In the genomic region with DNA sequence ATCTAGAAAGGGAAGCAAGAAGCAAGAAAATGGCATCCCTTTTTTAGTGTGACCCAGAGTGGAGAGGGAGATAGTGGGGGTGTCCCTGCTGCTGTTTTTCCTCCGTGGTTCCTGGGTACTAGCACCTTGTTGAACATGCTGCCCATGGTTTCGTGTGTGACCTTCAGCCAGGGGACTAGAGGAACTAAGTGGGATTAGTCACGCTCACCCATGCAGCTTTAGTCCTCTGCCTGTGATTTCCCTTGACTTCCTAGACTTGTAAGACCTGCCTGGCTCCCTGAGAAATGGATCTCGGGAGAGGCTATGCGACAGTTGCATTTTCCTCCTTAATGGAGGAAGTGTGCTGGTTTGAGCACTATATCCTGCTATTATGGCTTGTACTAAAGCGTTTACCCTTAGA, we compare ENCODE assay signal across 26 cellular contexts.
"Had no signal": no experiment of that assay in that cellular context is flagged by ENCODE, and none has a peak within 500 bp of the region (broad histone marks: within the 10 kb centered on the region; RNA-seq: fewer than 3 reads in every experiment).

No MANE protein-coding gene starts in this region.

- H3K4me3 ChIP-seq: left lung, lower lobe of right lung, thoracic aorta, uterus had no signal

- DNase-seq: activated CD4-positive, alpha-beta memory T cell treated with anti-CD3 and anti-CD28 coated beads, Interleukin-2, amount 10 ng/mL, durations not matched to agents 7 days and 5 days; activated CD4-positive, alpha-beta T cell treated with anti-CD3 and anti-CD28 coated beads for 1 hour; activated CD4-positive, alpha-beta T cell treated with anti-CD3 and anti-CD28 coated beads, Interleukin-2, amount 10 ng/mL, durations not matched to agents 7 days and 5 days; activated gamma-delta T cell treated with Interleukin-2 at 50 U/mL for 16 hours; activated naive CD4-positive, alpha-beta T cell treated with anti-CD3 and anti-CD28 coated beads, Interleukin-2, amount 50 U/mL, for 16 hours; activated T-cell treated with anti-CD3 and anti-CD28 coated beads, Interleukin-2, amount 50 U/mL, for 4 hours; amniotic stem cell; brain microvascular endothelial cell; cortex of kidney; foreskin fibroblast; head of caudate nucleus; hypothalamus; kidney glomerular epithelial cell; left lung; lower lobe of right lung; mesenchymal stem cell; natural killer cell; posterior cingulate gyrus; right cardiac atrium; stimulated activated CD4-positive, alpha-beta T cell treated with anti-CD3 and anti-CD28 coated beads, Interleukin-12 subunit alpha, Interleukin-12 subunit beta, amount 100 ng/mL, for 4 hours; stimulated activated CD4-positive, alpha-beta T cell treated with anti-CD3 and anti-CD28 coated beads, Interleukin-4, amount 100 ng/mL, for 1 hour; stimulated activated naive CD8-positive, alpha-beta T cell treated with anti-CD3 and anti-CD28 coated beads, Interleukin-15, Interleukin-2, amounts not matched to agents 100 U/mL and 50 U/mL, for 24 hours; T-helper 2 cell; trophoblast cell; uterus had no signal
